8 cellular contexts compared by ENCODE assay signal in genomic region chr6:31079656-31080261, GRCh38. TPM values are rescaled to one million over a fixed set of nuclear protein-coding genes. Genes with fewer than 3 reads are reported as not detected.
A peak's percentile ranks its signal among the peaks of the same experiment; 100 is the strongest.
DNase-seq lines count a peak whose midpoint lies in the region; ATAC-seq, FAIRE-seq and TF ChIP-seq lines count a peak whose summit lies in the region.

No MANE protein-coding gene starts in this region.

- H3K36me3 Mint-ChIP-seq in Calu3 (ENCODE audit: insufficient read depth, unreplicated experiment): no peaks in the 10 kb centered on the region

- H3K4me3 Mint-ChIP-seq in Calu3 (ENCODE audit: low read depth, unreplicated experiment): no peak overlapping the region

- H3K4me3 ChIP-seq in pancreas (no peak overlapping the region), tibial nerve (peak overlapping the region in 2 of 4 donors; percentile 26 to 27)

- TF ChIP-seq POLR2A in tibial nerve (IDR thresholded peaks at IDR 0.05): no peak

- ATAC-seq in pancreas: peak; percentile 71 to 96 (median 92)
- ATAC-seq in HG03196 (IDR thresholded peaks at IDR 0.05; ENCODE audit: unreplicated experiment): no peak

- H3K27ac ChIP-seq in pancreas (no peak overlapping the region), tibial nerve (peak overlapping the region in 1 of 4 donors; percentile 33)

- H3K27ac Mint-ChIP-seq in Calu3 (ENCODE audit: unreplicated experiment): no peak overlapping the region

- H3K9me3 ChIP-seq in pancreas (no peaks in the 10 kb centered on the region), tibial nerve (no peaks in the 10 kb centered on the region)

- FAIRE-seq in pancreas (lab: Jason Lieb, UNC): no peak

- H3K4me1 ChIP-seq in pancreas (no peaks in the 10 kb centered on the region), tibial nerve (peaks cover 0 to 11% (median 2%) of the 10 kb centered on the region in 4 donors)

- H3K27me3 Mint-ChIP-seq in Calu3 (ENCODE audit: unreplicated experiment): no peaks in the 10 kb centered on the region

- H3K36me3 ChIP-seq in pancreas: no peaks in the 10 kb centered on the region
- H3K36me3 ChIP-seq in tibial nerve: no peaks in the 10 kb centered on the region

- peaks cover 8% of the 10 kb centered on the region for H3K4me1 Mint-ChIP-seq in Calu3 (ENCODE audit: low read depth, unreplicated experiment)

- CTCF ChIA-PET in Calu3 (lab: Charles Lee): interaction anchor here (0.5 to 5.1 kb wide), 41 partner anchors 8 to 352 kb away, joined by 3 to 81 read pairs (median 5); partner anchors contain the start of genes DDR1, GTF2H4, MUCL3 and PSORS1C1

- H3K27me3 ChIP-seq in pancreas (no peaks in the 10 kb centered on the region), tibial nerve (no peaks in the 10 kb centered on the region)

- WGBS in pancreas, 2 donors: 21 to 23% methylated on average over 22 of the region's 22 CpGs
- 24 to 25% methylated on average over 22 of the region's 22 CpGs for WGBS in tibial nerve, 2 donors

- intact Hi-C loops in Calu3 (cut with micrococcal nuclease; ENCODE audit: unreplicated experiment) (loop anchor here (2.0 to 10.0 kb wide), 2 partner anchors 165 to 595 kb away; partner anchors contain the start of genes HLA-E and VARS2), pancreas (cut with DNase I) (loop anchor here (5.0 to 10.0 kb wide), 5 partner anchors 155 to 255 kb away; partner anchors contain the start of gene VARS2 (in 1 of the 3))

- no peaks in the 10 kb centered on the region for H3K9me3 Mint-ChIP-seq in Calu3 (ENCODE audit: low read depth, unreplicated experiment)

- BruUV-seq in Calu3 (replicated peaks; lab: Mats Ljungman, UMichigan): no TSS peak

- DNase-seq in Calu3 (peak; percentile 89), LoVo (ENCODE audit: low spot score) (peak; percentile 62), SK-N-DZ (ENCODE audit: low spot score) (peak; percentile 63), foreskin melanocyte (peak; percentile 60), pancreas (peak; percentile 39 to 75 (median 58)), tibial nerve (ENCODE audit: low spot score in 2 of 2) (peak; percentile 52 to 85)
- DNase-seq in activated naive CD4-positive, alpha-beta T cell treated with Interleukin-2 at 50 U/mL for 16 hours: peak; percentile 73

- TF ChIP-seq EP300 in tibial nerve (IDR thresholded peaks at IDR 0.05): no peak

- TF ChIP-seq CTCF in Calu3 (IDR thresholded peaks at IDR 0.05; ENCODE audit: unreplicated experiment) (peak; percentile 89), pancreas (IDR thresholded peaks at IDR 0.05) (peak; percentile 29 to 72 (median 60)), tibial nerve (IDR thresholded peaks at IDR 0.05) (peak; percentile 63 to 91 (median 78))

RNA-seq across cellular contexts. Expression of gene C6orf15, which starts 32.6 kb away (rescaled TPM):
- total RNA-seq in Calu3 (2022) (not detected in 2 replicates), pancreas (not detected), tibial nerve (not detected)
- not detected in 2 replicates for polyA plus RNA-seq in SK-N-DZ (2014; cell fraction: cytosol; rRNA removed)
- polyA plus RNA-seq in SK-N-DZ (2014; cell fraction: nucleus; rRNA removed): not detected in 2 replicates
- not detected for polyA plus RNA-seq in pancreas

RNA-seq across cellular contexts. Expression of gene PSORS1C1, which starts 34.8 kb away (rescaled TPM):
- total RNA-seq in Calu3 (2022): 9.4 and 11.0 TPM in 2 replicates
- 0.16 TPM in 1 of 2 replicates, not detected in the other for polyA plus RNA-seq in SK-N-DZ (2014; cell fraction: cytosol; rRNA removed)
- not detected in 2 replicates for polyA plus RNA-seq in SK-N-DZ (2014; cell fraction: nucleus; rRNA removed)
- 1 to 10 TPM in 1 of 6 donors, under 1 TPM in 5; 0.06 to 1.4 (median 0.30) TPM for total RNA-seq in pancreas
- 1 to 10 TPM in 1 of 2 donors, under 1 TPM in 1; 0.70 to 1.9 TPM for polyA plus RNA-seq in pancreas
- 1 to 10 TPM in 3 of 4 donors, under 1 TPM in 1; 0.42 to 8.5 (median 2.2) TPM for total RNA-seq in tibial nerve

RNA-seq across cellular contexts. Expression of gene CDSN, which starts 40.5 kb away (rescaled TPM):
- 0.35 and 0.42 TPM in 2 replicates for total RNA-seq in Calu3 (2022)
- polyA plus RNA-seq in SK-N-DZ (2014; cell fraction: cytosol; rRNA removed): not detected in 2 replicates
- polyA plus RNA-seq in SK-N-DZ (2014; cell fraction: nucleus; rRNA removed): not detected in 2 replicates
- under 1 TPM in 1 of 6 donors, not detected in 5; 0.06 TPM for total RNA-seq in pancreas
- polyA plus RNA-seq in pancreas: under 1 TPM; 0.05 to 0.08 TPM
- not detected for total RNA-seq in tibial nerve

RNA-seq across cellular contexts. Expression of gene PSORS1C2, which starts 59.1 kb away (rescaled TPM):
- total RNA-seq in Calu3 (2022): not detected in 2 replicates
- not detected in 2 replicates for polyA plus RNA-seq in SK-N-DZ (2014; cell fraction: cytosol; rRNA removed)
- polyA plus RNA-seq in SK-N-DZ (2014; cell fraction: nucleus; rRNA removed): not detected in 2 replicates
- not detected for total RNA-seq in pancreas
- not detected for polyA plus RNA-seq in pancreas
- not detected for total RNA-seq in tibial nerve
